In the genomic region with DNA sequence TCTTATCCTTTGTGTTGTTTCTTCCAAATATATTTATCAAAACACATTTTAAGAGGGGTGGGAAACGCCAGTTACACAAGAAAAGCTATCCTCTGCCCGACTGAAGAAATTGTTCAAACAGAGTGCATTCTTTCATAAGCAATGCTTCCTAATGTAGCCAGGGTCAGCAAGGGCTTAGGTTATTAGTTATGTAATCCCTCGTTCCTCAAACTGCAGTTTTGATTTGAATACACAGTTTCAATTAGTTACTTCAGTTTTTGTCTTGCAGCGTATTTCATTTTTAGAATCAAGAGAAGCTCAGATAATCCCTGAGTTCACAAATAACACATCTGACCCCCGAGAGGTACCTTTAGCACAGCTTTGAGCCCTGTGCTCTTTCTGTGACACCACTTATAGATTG, we compare ENCODE assay signal across 12 cellular contexts.
DNase-seq lines count a peak whose midpoint lies in the region; ATAC-seq and TF ChIP-seq lines count a peak whose summit lies in the region.
"Had no signal": no experiment of that assay in that cellular context is flagged by ENCODE, and none has a peak within 500 bp of the region (broad histone marks: within the 10 kb centered on the region; RNA-seq: fewer than 3 reads in every experiment).

No MANE protein-coding gene starts in this region.

- in situ Hi-C loops in GM13977 (cut with MboI; ENCODE audit: low pct_unique_long_range_greater_than_20kb, low sequenced_read_pairs, unreplicated experiment), result no loop called here

- no peaks in the 10 kb centered on the region for H3K27me3 ChIP-seq in BE2C
- H3K27me3 ChIP-seq: brain microvascular endothelial cell had no signal

- no peaks in the 10 kb centered on the region for H3K9me3 ChIP-seq in BE2C

- DNase-seq in GM13977 (ENCODE audit: low spot score) (peak; percentile 68), germinal center (ENCODE audit: low spot score) (peak; percentile 20), BE2C (no peak), islet precursor cell (no peak), epidermal melanocyte (ENCODE audit: insufficient read length, low spot score) (no peak)
- no peak for DNase-seq in activated CD8-positive, alpha-beta memory T cell treated with anti-CD3 and anti-CD28 coated beads, Interleukin-2, amount 50 U/mL, for 4 hours
- DNase-seq: brain microvascular endothelial cell; CD4-positive, CD25-positive, alpha-beta regulatory T cell; NCI-H82; stimulated activated CD4-positive, alpha-beta T cell treated with anti-CD3 and anti-CD28 coated beads, Interleukin-15, amount 100 ng/mL, for 24 hours had no signal

- no peak overlapping the region for H3K4me3 ChIP-seq in BE2C (ENCODE audit: low read depth, low read length)

- no peak for TF ChIP-seq CTCF in GM13977 (IDR thresholded peaks at IDR 0.05; ENCODE audit: extremely low read depth, insufficient read depth, missing control alignments)
- no peak for TF ChIP-seq CTCF in BE2C (IDR thresholded peaks at IDR 0.05; ENCODE audit: low read depth, low read length)

- peak; percentile 74 for ATAC-seq in GM21381 (IDR thresholded peaks at IDR 0.05; ENCODE audit: unreplicated experiment)
- ATAC-seq in HG03103 (IDR thresholded peaks at IDR 0.05; ENCODE audit: low read depth, unreplicated experiment), result peak; percentile 92

- H3K36me3 ChIP-seq in BE2C, result no peaks in the 10 kb centered on the region
- H3K36me3 ChIP-seq: brain microvascular endothelial cell had no signal

- peaks cover 30% of the 10 kb centered on the region for H3K4me1 ChIP-seq in BE2C

Comparison
In these comparisons a context has a peak if more than half of its experiments do, and no peak if none do; other contexts are left out.
1. DNase-seq: peak in GM13977 (single experiment) and germinal center (single experiment); none in activated CD8-positive, alpha-beta memory T cell treated with anti-CD3 and anti-CD28 coated beads, Interleukin-2, amount 50 U/mL, for 4 hours (single experiment), BE2C (single experiment), islet precursor cell (single experiment) and epidermal melanocyte (single experiment).